11 cellular contexts compared by ENCODE assay signal in genomic region chr4:104752337-104752736, GRCh38.
A peak's percentile ranks its signal among the peaks of the same experiment; 100 is the strongest.
DNase-seq lines count a peak whose midpoint lies in the region; ATAC-seq and TF ChIP-seq lines count a peak whose summit lies in the region.
"Had no signal": no experiment of that assay in that cellular context is flagged by ENCODE, and none has a peak within 500 bp of the region (broad histone marks: within the 10 kb centered on the region; RNA-seq: fewer than 3 reads in every experiment).

No MANE protein-coding gene starts in this region.

- TF ChIP-seq CTCF in GM12864 (IDR thresholded peaks at IDR 0.05; ENCODE audit: low read depth, low read length, missing control alignments) (no peak), MM.1S (IDR thresholded peaks at IDR 0.05; ENCODE audit: low read length) (no peak)

- peak overlapping the region; percentile 17; the same call in 1 of the 2 replicates for H3K4me2 ChIP-seq in MM.1S (ENCODE audit: low read depth, low read length)

- peaks cover 29% of the 10 kb centered on the region; the same call in 1 of the 2 replicates for H3K4me1 ChIP-seq in MM.1S (ENCODE audit: low read length)
- H3K4me1 ChIP-seq: vagina had no signal

- H2AFZ ChIP-seq in MM.1S (ENCODE audit: low read length), result no peak overlapping the region

- peak; percentile 5 for DNase-seq in GM12864 (ENCODE audit: low read depth)
- DNase-seq in MM.1S, result peak; percentile 46
- DNase-seq in LoVo (ENCODE audit: low spot score), result no peak
- DNase-seq in DMS79 treated with DMSO at 0.1 percent for 48 hours (lab: John Stamatoyannopoulos, UW), result no peak
- DNase-seq in stimulated activated CD4-positive, alpha-beta T cell treated with anti-CD3 and anti-CD28 coated beads, Interleukin-4, amount 100 ng/mL, for 4 hours, result no peak
- DNase-seq in NCI-H187 treated with DMSO at 0.1 percent for 48 hours (lab: John Stamatoyannopoulos, UW), result no peak
- DNase-seq: activated CD4-positive, CD25-positive, alpha-beta regulatory T cell treated with anti-CD3 and anti-CD28 coated beads, Interleukin-2, amount 50 U/mL, for 72 hours; NCI-H1694 treated with DMSO at 0.1 percent for 48 hours had no signal

- no peaks in the 10 kb centered on the region for H3K9me2 ChIP-seq in MM.1S (replicated peaks; ENCODE audit: insufficient read depth, low read length)

- H3K27me3 ChIP-seq in MM.1S (replicated peaks; ENCODE audit: insufficient read depth, low read length), result no peaks in the 10 kb centered on the region
- H3K27me3 ChIP-seq: vagina had no signal

- H3K9ac ChIP-seq in MM.1S (ENCODE audit: low read length), result no peak overlapping the region

- H3K4me3 ChIP-seq in GM12864 (ENCODE audit: low read depth, low read length), result no peak overlapping the region
- no peak overlapping the region for H3K4me3 ChIP-seq in MM.1S (ENCODE audit: low read length)
- H3K4me3 ChIP-seq: vagina had no signal

- ATAC-seq in GM19438 (IDR thresholded peaks at IDR 0.05; ENCODE audit: low read depth, unreplicated experiment), result peak; percentile 71
- peak; percentile 95 for ATAC-seq in HG02938 (IDR thresholded peaks at IDR 0.05; ENCODE audit: unreplicated experiment)

- no peak overlapping the region for H3K27ac ChIP-seq in MM.1S (ENCODE audit: low read length)
- H3K27ac ChIP-seq: vagina had no signal

- H3K79me2 ChIP-seq in MM.1S (ENCODE audit: low read length), result no peaks in the 10 kb centered on the region

- no peaks in the 10 kb centered on the region for H3K36me3 ChIP-seq in MM.1S (replicated peaks; ENCODE audit: insufficient read depth, low read length)
- H3K36me3 ChIP-seq: vagina had no signal

- no peaks in the 10 kb centered on the region for H3K9me3 ChIP-seq in MM.1S (replicated peaks; ENCODE audit: insufficient read depth, low read length)
- H3K9me3 ChIP-seq: vagina had no signal

- H4K20me1 ChIP-seq in MM.1S (ENCODE audit: insufficient read depth, low read length), result no peaks in the 10 kb centered on the region

- 0 out of 2 replicates have a peak, but pooled peaks cover 5% of the 10 kb centered on the region for H3F3A ChIP-seq in MM.1S (ENCODE audit: insufficient read depth, low read length)

Comparison
In these comparisons a context has a peak if more than half of its experiments do, and no peak if none do; other contexts are left out.
1. DNase-seq: peak in GM12864 (single experiment) and MM.1S (single experiment); none in LoVo (single experiment), DMS79 treated with DMSO at 0.1 percent for 48 hours (single experiment), stimulated activated CD4-positive, alpha-beta T cell treated with anti-CD3 and anti-CD28 coated beads, Interleukin-4, amount 100 ng/mL, for 4 hours (0 of 2) and NCI-H187 treated with DMSO at 0.1 percent for 48 hours (single experiment).